1 cellular context compared by ENCODE assay signal in the genomic region with DNA sequence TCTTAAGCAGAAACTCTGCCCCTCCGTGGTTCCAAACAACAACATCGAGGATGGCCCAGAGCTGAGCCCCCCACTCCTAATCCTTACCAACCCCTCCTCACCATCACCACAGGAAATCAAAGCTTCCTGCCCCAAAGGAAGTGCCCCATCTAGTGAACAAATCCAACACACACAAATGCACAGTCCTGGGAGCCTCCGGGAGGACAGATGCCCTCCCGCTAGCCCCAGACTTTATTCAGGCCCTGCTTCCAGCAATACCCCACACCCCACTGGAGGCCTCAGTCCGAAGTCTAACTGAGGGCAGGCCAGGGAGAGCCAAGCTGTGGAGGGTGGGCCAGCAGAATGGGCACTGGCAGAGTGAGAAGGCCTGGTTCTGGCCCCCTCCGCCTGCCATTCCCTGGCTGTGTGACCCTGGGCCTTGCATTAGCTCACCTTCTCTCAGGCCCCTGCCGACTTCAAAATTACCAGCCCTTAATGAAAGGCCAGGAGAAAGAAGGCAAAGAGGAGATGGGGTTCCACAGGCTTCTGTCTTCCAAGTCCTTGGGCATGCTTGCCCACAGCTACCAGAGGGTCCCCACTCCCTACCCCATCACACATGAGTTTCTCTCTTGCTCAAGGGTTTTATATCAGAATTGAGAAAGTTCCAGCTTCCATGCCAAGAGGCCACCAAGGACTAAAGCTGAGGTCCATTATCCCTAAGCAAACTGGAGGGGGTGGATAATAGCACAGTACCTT.
A peak's percentile ranks its signal among the peaks of the same experiment; 100 is the strongest.
TF ChIP-seq lines count a peak whose summit lies in the region.

No MANE protein-coding gene starts in this region.

TF ChIP-seq in HEK293, 187 proteins besides CTCF, POLR2A, EP300 and RAD21 (continued from another document):
- TF ChIP-seq REPIN1 (tag by site-specific recombination; IDR thresholded peaks at IDR 0.05; ENCODE audit: low read depth) = no peak
- TF ChIP-seq ZNF19 (tag by site-specific recombination; IDR thresholded peaks at IDR 0.05; ENCODE audit: low read depth) = no peak
- no peak for TF ChIP-seq MEIS1 (CRISPR knock-in tag; IDR thresholded peaks at IDR 0.05; ENCODE audit: borderline replicate concordance)
- TF ChIP-seq ZIC2 (tag by site-specific recombination; IDR thresholded peaks at IDR 0.05) = peak; percentile 27; the same call in 1 of the 2 replicates
- TF ChIP-seq ZNF266 (tag by site-specific recombination; IDR thresholded peaks at IDR 0.05; ENCODE audit: low read depth) = no peak
- TF ChIP-seq ZNF658 (tag by site-specific recombination; IDR thresholded peaks at IDR 0.05) = no peak
- TF ChIP-seq ZNF596 (tag by site-specific recombination; IDR thresholded peaks at IDR 0.05) = no peak
- no peak for TF ChIP-seq ZNF791 (tag by site-specific recombination; IDR thresholded peaks at IDR 0.05)
- no peak for TF ChIP-seq ZNF561 (tag by site-specific recombination; IDR thresholded peaks at IDR 0.05; ENCODE audit: borderline replicate concordance)
- TF ChIP-seq ZBTB20 (tag by site-specific recombination; IDR thresholded peaks at IDR 0.05) = peak; percentile 90
- peak; percentile 61; the same call in 1 of the 2 replicates for TF ChIP-seq ZNF600 (tag by site-specific recombination; IDR thresholded peaks at IDR 0.05)
- no peak for TF ChIP-seq ZNF555 (tag by site-specific recombination; conservative IDR thresholded peaks at IDR 0.05)
- TF ChIP-seq PRDM2 (tag by site-specific recombination; IDR thresholded peaks at IDR 0.05; ENCODE audit: borderline replicate concordance) = no peak
- peak; percentile 46; the same call in 1 of the 2 replicates for TF ChIP-seq GLIS2 (tag by site-specific recombination; IDR thresholded peaks at IDR 0.05)
- TF ChIP-seq ZNF354C (tag by site-specific recombination; IDR thresholded peaks at IDR 0.05; ENCODE audit: borderline replicate concordance, low read depth) = no peak
